Comparison of ENCODE assay signal across 10 cellular contexts in the genomic region with DNA sequence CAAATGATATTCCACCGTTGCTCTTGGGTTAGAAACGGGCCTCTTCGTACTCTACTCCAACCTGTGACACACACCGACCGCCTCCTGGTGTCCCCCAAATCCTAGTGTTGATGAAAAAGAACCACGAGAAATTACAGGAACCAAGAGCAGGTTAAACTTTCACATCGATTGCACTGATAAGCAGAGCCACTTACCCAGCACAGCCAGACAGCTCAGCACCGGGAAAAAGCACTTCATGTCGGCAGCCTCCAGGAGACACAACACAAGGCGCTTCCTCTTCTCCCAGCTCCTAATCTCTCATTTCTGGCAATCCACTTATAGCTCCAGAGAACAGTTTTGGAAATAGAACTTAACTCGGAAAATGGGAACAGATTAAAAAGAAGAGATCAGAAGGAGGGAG. TPM values are rescaled to one million over a fixed set of nuclear protein-coding genes. Genes with fewer than 3 reads are reported as not detected.
DNase-seq lines count a peak whose midpoint lies in the region; ATAC-seq lines count a peak whose summit lies in the region.
"Had no signal": no experiment of that assay in that cellular context is flagged by ENCODE, and none has a peak within 500 bp of the region (broad histone marks: within the 10 kb centered on the region; RNA-seq: fewer than 3 reads in every experiment).

No MANE protein-coding gene starts in this region.

- ATAC-seq in activated T-cell treated with anti-CD3 and anti-CD28 coated beads, Interleukin-2, amount 50 U/mL, for 72 hours (replicated peaks in 1 of 2) = no peak
- peak; percentile 37 for ATAC-seq in left colon
- ATAC-seq in HG02885 (IDR thresholded peaks at IDR 0.05; ENCODE audit: poor library complexity, unreplicated experiment) = no peak
- ATAC-seq in HG03460 (IDR thresholded peaks at IDR 0.05; ENCODE audit: unreplicated experiment) = no peak

- H3K36me3 ChIP-seq in stomach smooth muscle (ENCODE audit: control insufficient read depth in 2 of 2, insufficient read depth in 2 of 2, low read length in 2 of 2) = no peaks in the 10 kb centered on the region
- H3K36me3 ChIP-seq: SJSA1 had no signal

- peak overlapping the region; percentile 60 to 85 for H3K4me3 ChIP-seq in stomach smooth muscle (ENCODE audit: low read length in 2 of 2)

- H3K27me3 ChIP-seq in stomach smooth muscle (ENCODE audit: control insufficient read depth in 1 of 2, insufficient read depth in 2 of 2, low read length in 2 of 2) = no peaks in the 10 kb centered on the region

- H3K4me3 Mint-ChIP-seq in activated T-cell treated with anti-CD3 and anti-CD28 coated beads, Interleukin-2, amount 50 U/mL, for 72 hours = peak overlapping the region; percentile 73 to 76
- H3K4me3 Mint-ChIP-seq in activated T-helper 2 cell treated with anti-CD3 and anti-CD28 coated beads, Interferon-gamma antibody, Interleukin-2, Interleukin-4, amounts not matched to agents 10 μg/mL and 5 μg/mL and 100 μg/mL, durations not matched to agents 14 hours and 24 hours and 36 hours (ENCODE audit: low read depth) = peak overlapping the region; percentile 78

- H3K36me3 Mint-ChIP-seq in activated T-cell treated with anti-CD3 and anti-CD28 coated beads, Interleukin-2, amount 50 U/mL, for 72 hours (ENCODE audit: insufficient read depth in 2 of 2) = no peaks in the 10 kb centered on the region
- H3K36me3 Mint-ChIP-seq in activated T-helper 2 cell treated with anti-CD3 and anti-CD28 coated beads, Interferon-gamma antibody, Interleukin-2, Interleukin-4, amounts not matched to agents 10 μg/mL and 5 μg/mL and 100 μg/mL, durations not matched to agents 14 hours and 24 hours and 36 hours (ENCODE audit: low read depth) = no peaks in the 10 kb centered on the region

- H3K27ac Mint-ChIP-seq in activated T-cell treated with anti-CD3 and anti-CD28 coated beads, Interleukin-2, amount 50 U/mL, for 72 hours = no peak overlapping the region
- no peak overlapping the region for H3K27ac Mint-ChIP-seq in activated T-helper 2 cell treated with anti-CD3 and anti-CD28 coated beads, Interferon-gamma antibody, Interleukin-2, Interleukin-4, amounts not matched to agents 10 μg/mL and 5 μg/mL and 100 μg/mL, durations not matched to agents 14 hours and 24 hours and 36 hours

- H3K9ac ChIP-seq in stomach smooth muscle (ENCODE audit: low read length in 2 of 2) = peak overlapping the region; percentile 29 to 74

- DNase-seq in activated T-cell treated with anti-CD3 and anti-CD28 coated beads, Interleukin-2, amount 50 U/mL, for 72 hours = no peak
- DNase-seq in activated T-cell treated with anti-CD3 and anti-CD28 coated beads, Interleukin-2, amount 50 U/mL, for 1 hour = no peak
- DNase-seq in activated T-helper 2 cell treated with anti-CD3 and anti-CD28 coated beads, Interferon-gamma antibody, Interleukin-2, Interleukin-4, amounts not matched to agents 10 μg/mL and 5 μg/mL and 100 μg/mL, durations not matched to agents 14 hours and 24 hours and 36 hours (ENCODE audit: low spot score) = no peak
- DNase-seq in left colon (peak in 1 of 2 donors; percentile 31), GF-D8 (lab: John Stamatoyannopoulos, UW) (no peak)
- DNase-seq: EL had no signal

- H3K9me3 ChIP-seq in stomach smooth muscle (ENCODE audit: control insufficient read depth in 2 of 2, low read length in 2 of 2) = no peaks in the 10 kb centered on the region
- H3K9me3 ChIP-seq: SJSA1 had no signal

- intact Hi-C loops in activated T-helper 2 cell treated with anti-CD3 and anti-CD28 coated beads, Interferon-gamma antibody, Interleukin-2, Interleukin-4, amounts not matched to agents 10 μg/mL and 5 μg/mL and 100 μg/mL, durations not matched to agents 14 hours and 24 hours and 36 hours (cut with micrococcal nuclease) = loop anchor here (5.0 kb wide), 1 partner anchor 396 kb away; the partner anchor contains the start of gene TTF2
- intact Hi-C loops in left colon (cut with DNase I, micrococcal nuclease) = no loop called here

- peaks cover 23% of the 10 kb centered on the region for H3K4me1 ChIP-seq in stomach smooth muscle (ENCODE audit: control insufficient read depth, insufficient read depth, low read length)

- peaks cover 70% of the 10 kb centered on the region for H3K27me3 Mint-ChIP-seq in activated T-cell treated with anti-CD3 and anti-CD28 coated beads, Interleukin-2, amount 50 U/mL, for 72 hours (ENCODE audit: low read depth)
- H3K27me3 Mint-ChIP-seq in activated T-helper 2 cell treated with anti-CD3 and anti-CD28 coated beads, Interferon-gamma antibody, Interleukin-2, Interleukin-4, amounts not matched to agents 10 μg/mL and 5 μg/mL and 100 μg/mL, durations not matched to agents 14 hours and 24 hours and 36 hours (ENCODE audit: low read depth) = peaks cover 48% of the 10 kb centered on the region

- peaks cover 16% of the 10 kb centered on the region for H3K4me1 Mint-ChIP-seq in activated T-cell treated with anti-CD3 and anti-CD28 coated beads, Interleukin-2, amount 50 U/mL, for 72 hours (ENCODE audit: low read depth)
- H3K4me1 Mint-ChIP-seq in activated T-helper 2 cell treated with anti-CD3 and anti-CD28 coated beads, Interferon-gamma antibody, Interleukin-2, Interleukin-4, amounts not matched to agents 10 μg/mL and 5 μg/mL and 100 μg/mL, durations not matched to agents 14 hours and 24 hours and 36 hours (ENCODE audit: low read depth) = peaks cover 13% of the 10 kb centered on the region

- no peak overlapping the region for H3K27ac ChIP-seq in stomach smooth muscle (ENCODE audit: low read length)
- H3K27ac ChIP-seq: SJSA1 had no signal

- H3K9me3 Mint-ChIP-seq in activated T-cell treated with anti-CD3 and anti-CD28 coated beads, Interleukin-2, amount 50 U/mL, for 72 hours = no peaks in the 10 kb centered on the region
- H3K9me3 Mint-ChIP-seq in activated T-helper 2 cell treated with anti-CD3 and anti-CD28 coated beads, Interferon-gamma antibody, Interleukin-2, Interleukin-4, amounts not matched to agents 10 μg/mL and 5 μg/mL and 100 μg/mL, durations not matched to agents 14 hours and 24 hours and 36 hours = no peaks in the 10 kb centered on the region

RNA-seq across cellular contexts. Expression of gene IGSF3, which starts 1.4 kb away (rescaled TPM):
- 1 to 10 TPM; 3.3 to 4.9 TPM for total RNA-seq in activated T-cell treated with anti-CD3 and anti-CD28 coated beads, Interleukin-2, amount 50 U/mL, for 72 hours
- total RNA-seq in activated T-helper 2 cell treated with anti-CD3 and anti-CD28 coated beads, Interferon-gamma antibody, Interleukin-2, Interleukin-4, amounts not matched to agents 10 μg/mL and 5 μg/mL and 100 μg/mL, durations not matched to agents 14 hours and 24 hours and 36 hours = 4.6 and 4.9 TPM in 2 replicates
- 10 to 100 TPM; 27.5 to 29.8 TPM for total RNA-seq in left colon
